In genomic region chr14:63457498-63457897, GRCh38 we compare ENCODE assay signal across 23 cellular contexts.
DNase-seq lines count a peak whose midpoint lies in the region; ATAC-seq, FAIRE-seq and TF ChIP-seq lines count a peak whose summit lies in the region.
"Had no signal": no experiment of that assay in that cellular context is flagged by ENCODE, and none has a peak within 500 bp of the region (broad histone marks: within the 10 kb centered on the region; RNA-seq: fewer than 3 reads in every experiment).

No MANE protein-coding gene starts in this region.

- intact Hi-C loops in body of pancreas (cut with DNase I), result no loop called here
- intact Hi-C loops in thyroid gland (cut with DNase I), result no loop called here
- intact Hi-C loops in CD14-positive monocyte (cut with micrococcal nuclease), result no loop called here

- peak; percentile 71 for ATAC-seq in body of pancreas
- no peak for ATAC-seq in HG03159 (IDR thresholded peaks at IDR 0.05; ENCODE audit: unreplicated experiment)
- ATAC-seq: GM23338, Right ventricle myocardium inferior had no signal

- no peaks in the 10 kb centered on the region for H3K27me3 Mint-ChIP-seq in CD14-positive monocyte (ENCODE audit: low read depth in 3 of 3)
- H3K27me3 Mint-ChIP-seq: CD4-positive, alpha-beta memory T cell had no signal

- H3K4me1 Mint-ChIP-seq in CD14-positive monocyte, result peaks cover 5% of the 10 kb centered on the region

- 0 out of 2 replicates have a peak, but pooled peaks have one; percentile 3 for TF ChIP-seq CTCF in LNCaP clone FGC (IDR thresholded peaks at IDR 0.05; ENCODE audit: control insufficient read depth, extremely low read depth, insufficient read depth)
- TF ChIP-seq CTCF in body of pancreas (IDR thresholded peaks at IDR 0.05), result peak in 3 of 7 experiments; percentile 15 to 23 (median 15)
- TF ChIP-seq CTCF in thyroid gland (IDR thresholded peaks at IDR 0.05), result no peak
- no peak for TF ChIP-seq CTCF in CD14-positive monocyte (IDR thresholded peaks at IDR 0.05)

- peak overlapping the region in 2 of 4 donors; percentile 20 to 32 for H3K27ac ChIP-seq in body of pancreas
- H3K27ac ChIP-seq in thyroid gland, result no peak overlapping the region
- H3K27ac ChIP-seq: BLaER1 treated with 17β-estradiol and CSF1 and Interleukin-3, amounts not matched to agents 10 nM and 100 nM; SJCRH30 had no signal

- H3K4me3 ChIP-seq in LNCaP clone FGC (ENCODE audit: low read depth, low read length), result no peak overlapping the region
- H3K4me3 ChIP-seq in body of pancreas, result no peak overlapping the region
- no peak overlapping the region for H3K4me3 ChIP-seq in thyroid gland (replicated peaks in 1 of 3)
- H3K4me3 ChIP-seq: BLaER1 treated with 17β-estradiol and CSF1 and Interleukin-3, amounts not matched to agents 10 nM and 100 nM; GM23338; SJCRH30 had no signal

- no peak for DNase-seq in GM12892 (ENCODE audit: insufficient read length)
- DNase-seq in LNCaP clone FGC (ENCODE audit: low read depth), result no peak
- DNase-seq in body of pancreas, result peak in 3 of 4 donors; percentile 19 to 43 (median 22)
- peak; percentile 52 for DNase-seq in mucosa of gallbladder (ENCODE audit: low spot score)
- no peak for DNase-seq in thyroid gland
- DNase-seq in CD14-positive monocyte (ENCODE audit: low spot score), result no peak
- DNase-seq: CD4-positive, alpha-beta memory T cell; COR-L47; DMS53; H9; Karpas-422; MV-4-11; NCI-H1105; NCI-H1436 treated with DMSO at 0.1 percent for 48 hours; NCI-H2029; NCI-H226; NCI-H510A treated with DMSO at 0.1 percent for 48 hours; SJCRH30 had no signal

- 25 to 44% methylated on average over 4 of the region's 4 CpGs for WGBS in body of pancreas, 2 donors
- 92 to 96% methylated on average over 4 of the region's 4 CpGs for WGBS in thyroid gland, 2 donors

- H3K9me3 Mint-ChIP-seq in CD14-positive monocyte, result peaks cover 0 to 2% (median 0%) of the 10 kb centered on the region in 7 donors
- H3K9me3 Mint-ChIP-seq: CD4-positive, alpha-beta memory T cell; GM23338; H9 had no signal

- H3K36me3 Mint-ChIP-seq in CD14-positive monocyte, result peaks cover 16 to 21% of the 10 kb centered on the region in 2 donors

- H3K9me3 ChIP-seq in body of pancreas, result no peaks in the 10 kb centered on the region
- no peaks in the 10 kb centered on the region for H3K9me3 ChIP-seq in thyroid gland
- H3K9me3 ChIP-seq: BLaER1 treated with 17β-estradiol and CSF1 and Interleukin-3, amounts not matched to agents 10 nM and 100 nM; SJCRH30 had no signal

- H3K4me1 ChIP-seq in body of pancreas (peaks cover 55% of the 10 kb centered on the region), thyroid gland (peaks cover 29 to 37% of the 10 kb centered on the region in 2 donors)

- H3K27me3 ChIP-seq in body of pancreas, result no peaks in the 10 kb centered on the region
- no peaks in the 10 kb centered on the region for H3K27me3 ChIP-seq in thyroid gland
- H3K27me3 ChIP-seq: BLaER1 treated with 17β-estradiol and CSF1 and Interleukin-3, amounts not matched to agents 10 nM and 100 nM; SJCRH30 had no signal

- FAIRE-seq in GM12892 (lab: Jason Lieb, UNC), result peak; percentile 17
- FAIRE-seq: A204.1 had no signal

- peaks cover 0 to 2% of the 10 kb centered on the region in 2 donors for H3K36me3 ChIP-seq in body of pancreas (replicated peaks in 1 of 2; ENCODE audit: insufficient read depth in 1 of 2, low read depth in 2 of 2)
- H3K36me3 ChIP-seq in thyroid gland, result no peaks in the 10 kb centered on the region
- H3K36me3 ChIP-seq: SJCRH30 had no signal

- TF ChIP-seq POLR2A in GM12892 (IDR thresholded peaks at IDR 0.05; ENCODE audit: low read depth, low read length), result no peak
- no peak for TF ChIP-seq POLR2A in body of pancreas (IDR thresholded peaks at IDR 0.05)
- TF ChIP-seq POLR2A in thyroid gland (IDR thresholded peaks at IDR 0.05), result no peak

- H3K4me3 Mint-ChIP-seq in CD14-positive monocyte, result no peak overlapping the region
- H3K4me3 Mint-ChIP-seq: CD4-positive, alpha-beta memory T cell; GM23338; H9 had no signal

- H3K27ac Mint-ChIP-seq in CD14-positive monocyte, result no peak overlapping the region
- H3K27ac Mint-ChIP-seq: CD4-positive, alpha-beta memory T cell; GM23338; H9 had no signal

Comparison
In these comparisons a context has a peak if more than half of its experiments do, and no peak if none do; other contexts are left out.
1. DNase-seq: peak in body of pancreas (3 of 4) and mucosa of gallbladder (single experiment); none in GM12892 (single experiment), LNCaP clone FGC (single experiment), thyroid gland (0 of 2) and CD14-positive monocyte (single experiment).